Comparison of ENCODE assay signal across 30 cellular contexts in genomic region chr5:91495699-91496098, GRCh38.
"Had no signal": no experiment of that assay in that cellular context is flagged by ENCODE, and none has a peak within 500 bp of the region (broad histone marks: within the 10 kb centered on the region; RNA-seq: fewer than 3 reads in every experiment).

No MANE protein-coding gene starts in this region.

- H3K27ac ChIP-seq: dorsolateral prefrontal cortex, epithelial cell of prostate, gastrocnemius medialis, hepatocyte, lower lobe of right lung, ovary, psoas muscle, sigmoid colon, spleen, suprapubic skin, transverse colon, upper lobe of right lung, uterus had no signal

- H3K27ac Mint-ChIP-seq: memory B cell; mesothelial cell of epicardium; naive thymus-derived CD4-positive, alpha-beta T cell; nephron; stimulated activated naive CD8-positive, alpha-beta T cell treated with anti-CD3 and anti-CD28 coated beads, Interleukin-15, amount 100 ng/mL, for 72 hours had no signal

- H3K4me3 ChIP-seq: dorsolateral prefrontal cortex, gastrocnemius medialis, hepatocyte, lower lobe of right lung, ovary, psoas muscle, sigmoid colon, spleen, suprapubic skin, transverse colon, upper lobe of right lung, uterus had no signal

- ATAC-seq: esophagus mucosa; gastrocnemius medialis; left ventricle myocardium superior; lower lobe of right lung; naive thymus-derived CD4-positive, alpha-beta T cell; psoas muscle; right cardiac atrium; stimulated activated naive CD8-positive, alpha-beta T cell treated with anti-CD3 and anti-CD28 coated beads, Interleukin-15, amount 100 ng/mL, for 72 hours; upper lobe of right lung had no signal

- H3K27me3 Mint-ChIP-seq: memory B cell; stimulated activated naive CD8-positive, alpha-beta T cell treated with anti-CD3 and anti-CD28 coated beads, Interleukin-15, amount 100 ng/mL, for 72 hours had no signal

- H3K4me1 ChIP-seq: gastrocnemius medialis, lower lobe of right lung, psoas muscle, sigmoid colon, suprapubic skin, transverse colon, upper lobe of right lung, uterus had no signal

- H3K4me1 Mint-ChIP-seq: memory B cell, nephron had no signal

- H3K36me3 ChIP-seq: gastrocnemius medialis, lower lobe of right lung, ovary, sigmoid colon, spleen, suprapubic skin, transverse colon, upper lobe of right lung, uterus had no signal

- H2AFZ ChIP-seq: hepatocyte had no signal

- H3K36me3 Mint-ChIP-seq: memory B cell; mesothelial cell of epicardium; naive thymus-derived CD4-positive, alpha-beta T cell had no signal

- H3K9me3 ChIP-seq: gastrocnemius medialis, lower lobe of right lung, ovary, psoas muscle, sigmoid colon, spleen, suprapubic skin, transverse colon, upper lobe of right lung, uterus had no signal

- DNase-seq: dorsolateral prefrontal cortex; effector CD4-positive, alpha-beta T cell; foreskin fibroblast; gastrocnemius medialis; head of caudate nucleus; left ventricle myocardium superior; lower lobe of right lung; naive thymus-derived CD4-positive, alpha-beta T cell; occipital lobe; ovary; posterior cingulate gyrus; psoas muscle; right cardiac atrium; sigmoid colon; spleen; stimulated activated CD4-positive, alpha-beta T cell treated with anti-CD3 and anti-CD28 coated beads, Interleukin-15, amount 100 ng/mL, for 24 hours; stimulated activated CD4-positive, alpha-beta T cell treated with anti-CD3 and anti-CD28 coated beads, Interleukin-4, amount 100 ng/mL, for 1 hour; stimulated activated CD8-positive, alpha-beta memory T cell treated with anti-CD3 and anti-CD28 coated beads, Interleukin-4, amount 100 ng/mL, for 48 hours; stimulated activated naive CD4-positive, alpha-beta T cell; stimulated activated naive CD8-positive, alpha-beta T cell treated with anti-CD3 and anti-CD28 coated beads, Interleukin-15, amount 100 ng/mL, for 72 hours; transverse colon; upper lobe of right lung; uterus had no signal

- H3K4me2 ChIP-seq: hepatocyte had no signal

- H3K27me3 ChIP-seq: dorsolateral prefrontal cortex, gastrocnemius medialis, ovary, sigmoid colon, spleen, suprapubic skin, transverse colon, upper lobe of right lung, uterus had no signal

- H3K79me2 ChIP-seq: hepatocyte had no signal

- H3K9me3 Mint-ChIP-seq: memory B cell; mesothelial cell of epicardium; naive thymus-derived CD4-positive, alpha-beta T cell; nephron; stimulated activated naive CD8-positive, alpha-beta T cell treated with anti-CD3 and anti-CD28 coated beads, Interleukin-15, amount 100 ng/mL, for 72 hours had no signal

- H3K4me3 Mint-ChIP-seq: memory B cell; mesothelial cell of epicardium; naive thymus-derived CD4-positive, alpha-beta T cell; nephron; stimulated activated naive CD8-positive, alpha-beta T cell treated with anti-CD3 and anti-CD28 coated beads, Interleukin-15, amount 100 ng/mL, for 72 hours had no signal
